ENCODE assay signal across 8 cellular contexts in the genomic region with DNA sequence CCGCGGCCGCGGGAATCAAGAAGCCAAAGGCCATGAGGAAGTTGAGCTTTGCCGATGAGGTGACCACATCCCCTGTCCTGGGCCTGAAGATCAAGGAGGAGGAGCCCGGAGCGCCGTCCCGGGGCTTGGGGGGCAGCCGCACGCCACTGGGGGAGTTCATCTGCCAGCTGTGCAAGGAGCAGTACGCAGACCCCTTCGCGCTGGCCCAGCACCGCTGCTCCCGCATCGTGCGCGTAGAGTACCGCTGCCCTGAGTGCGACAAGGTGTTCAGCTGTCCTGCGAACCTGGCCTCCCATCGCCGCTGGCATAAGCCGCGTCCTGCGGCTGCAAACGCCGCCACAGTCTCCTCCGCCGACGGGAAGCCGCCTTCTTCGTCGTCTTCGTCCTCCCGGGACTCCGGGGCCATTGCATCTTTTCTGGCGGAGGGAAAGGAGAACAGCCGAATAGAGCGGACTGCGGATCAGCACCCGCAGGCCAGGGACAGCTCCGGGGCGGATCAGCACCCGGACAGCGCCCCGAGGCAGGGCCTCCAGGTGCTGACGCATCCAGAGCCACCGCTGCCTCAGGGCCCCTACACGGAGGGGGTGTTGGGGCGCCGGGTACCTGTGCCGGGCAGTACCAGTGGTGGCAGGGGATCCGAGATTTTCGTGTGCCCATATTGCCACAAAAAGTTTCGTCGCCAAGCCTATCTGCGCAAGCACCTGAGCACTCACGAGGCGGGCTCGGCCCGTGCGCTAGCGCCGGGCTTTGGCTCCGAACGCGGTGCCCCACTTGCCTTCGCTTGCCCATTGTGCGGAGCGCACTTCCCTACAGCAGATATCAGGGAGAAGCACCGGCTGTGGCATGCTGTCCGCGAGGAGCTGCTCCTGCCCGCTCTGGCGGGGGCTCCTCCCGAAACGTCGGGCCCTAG. TPM values are rescaled to one million over a fixed set of nuclear protein-coding genes. Genes with fewer than 3 reads are reported as not detected.
DNase-seq lines count a peak whose midpoint lies in the region; ATAC-seq and TF ChIP-seq lines count a peak whose summit lies in the region.

No MANE protein-coding gene starts in this region.

- H3K36me3 Mint-ChIP-seq in activated naive CD8-positive, alpha-beta T cell = peaks cover 11% of the 10 kb centered on the region
- no peaks in the 10 kb centered on the region for H3K36me3 Mint-ChIP-seq in glutamatergic neuron (ENCODE audit: unreplicated experiment)
- peaks cover 5% of the 10 kb centered on the region for H3K36me3 Mint-ChIP-seq in progenitor cell of endocrine pancreas (ENCODE audit: insufficient read depth)

- H3K4me3 Mint-ChIP-seq in activated naive CD8-positive, alpha-beta T cell = peak overlapping the region; percentile 82
- H3K4me3 Mint-ChIP-seq in glutamatergic neuron (ENCODE audit: unreplicated experiment) (peak overlapping the region; percentile 91), progenitor cell of endocrine pancreas (ENCODE audit: low read depth) (peak overlapping the region; percentile 64)

- peaks cover 12% of the 10 kb centered on the region for H3K4me1 Mint-ChIP-seq in activated naive CD8-positive, alpha-beta T cell (ENCODE audit: low read depth)
- H3K4me1 Mint-ChIP-seq in glutamatergic neuron (ENCODE audit: low read depth, unreplicated experiment) (peaks cover 18% of the 10 kb centered on the region), progenitor cell of endocrine pancreas (ENCODE audit: low read depth) (peaks cover 3% of the 10 kb centered on the region)

- peaks cover 25% of the 10 kb centered on the region for H3K27me3 Mint-ChIP-seq in activated naive CD8-positive, alpha-beta T cell
- H3K27me3 Mint-ChIP-seq in glutamatergic neuron (ENCODE audit: unreplicated experiment) (no peaks in the 10 kb centered on the region), progenitor cell of endocrine pancreas (peaks cover 63% of the 10 kb centered on the region)

- no peak overlapping the region for H3K27ac Mint-ChIP-seq in activated naive CD8-positive, alpha-beta T cell
- H3K27ac Mint-ChIP-seq in glutamatergic neuron (ENCODE audit: unreplicated experiment) = peak overlapping the region; percentile 79
- H3K27ac Mint-ChIP-seq in progenitor cell of endocrine pancreas = no peak overlapping the region

- ATAC-seq in GM19023 (IDR thresholded peaks at IDR 0.05; ENCODE audit: unreplicated experiment) (peak; percentile 60), HG03432 (IDR thresholded peaks at IDR 0.05; ENCODE audit: unreplicated experiment) (peak; percentile 72)

- no peaks in the 10 kb centered on the region for H3K36me3 ChIP-seq in SK-N-MC (ENCODE audit: insufficient read depth, low read length)

- H3K9me3 Mint-ChIP-seq in activated naive CD8-positive, alpha-beta T cell (ENCODE audit: low read depth) = no peaks in the 10 kb centered on the region
- H3K9me3 Mint-ChIP-seq in glutamatergic neuron (ENCODE audit: unreplicated experiment) (peaks cover 13% of the 10 kb centered on the region), progenitor cell of endocrine pancreas (ENCODE audit: low read depth) (no peaks in the 10 kb centered on the region)

- DNase-seq in AG09319 (ENCODE audit: extremely low read depth, low read depth) (peak; percentile 12), SK-N-MC (ENCODE audit: low read depth, low spot score) (no peak), glutamatergic neuron (peak; percentile 42), progenitor cell of endocrine pancreas (ENCODE audit: low spot score, unreplicated experiment) (peak; percentile 83), NCI-H1694 (lab: John Stamatoyannopoulos, UW) (no peak)

- no peak overlapping the region for H3K9ac ChIP-seq in SK-N-MC (ENCODE audit: insufficient read length)

- peak overlapping the region; percentile 79 for H3K4me3 ChIP-seq in SK-N-MC

- no peak overlapping the region for H3K27ac ChIP-seq in SK-N-MC

- no peak for TF ChIP-seq CTCF in AG09319 (IDR thresholded peaks at IDR 0.05; ENCODE audit: low read depth, low read length)
- TF ChIP-seq CTCF in glutamatergic neuron (IDR thresholded peaks at IDR 0.05; ENCODE audit: partially characterized antibody, unreplicated experiment) = no peak
- no peak for TF ChIP-seq CTCF in progenitor cell of endocrine pancreas (IDR thresholded peaks at IDR 0.05; ENCODE audit: unreplicated experiment)

- no peaks in the 10 kb centered on the region for H3K9me3 ChIP-seq in SK-N-MC (ENCODE audit: low read depth, low read length)

RNA-seq across cellular contexts. Expression of gene INSM2, which starts 1.2 kb away (rescaled TPM):
- 21.7 TPM for total RNA-seq in glutamatergic neuron (ENCODE audit: unreplicated experiment)
- total RNA-seq in progenitor cell of endocrine pancreas = 0.10 TPM in 1 of 2 replicates, not detected in the other

Comparison
In these comparisons a context has a peak if more than half of its experiments do, and no peak if none do; other contexts are left out.
1. DNase-seq: peak in AG09319 (single experiment), glutamatergic neuron (single experiment) and progenitor cell of endocrine pancreas (single experiment); none in SK-N-MC (single experiment) and NCI-H1694 (single experiment).
2. RNA of gene INSM2, which starts 1.2 kb away (total RNA-seq): 21.7 TPM in glutamatergic neuron (single experiment); 0.10 TPM in progenitor cell of endocrine pancreas; every median in the first group is over 10 times any median in the second.
3. Peak in every context shown above with its lines, with median percentiles within 50 percentile points of each other: H3K4me3 Mint-ChIP-seq.